In genomic region chr19:51784922-51785690, GRCh38 we compare ENCODE assay signal across 2 cellular contexts.
TF ChIP-seq lines count a peak whose summit lies in the region.

No MANE protein-coding gene starts in this region.

TF ChIP-seq in liver, 16 proteins besides CTCF, POLR2A, EP300 and RAD21:
- peak in 1 of 2 donors; percentile 16 for TF ChIP-seq JUND (IDR thresholded peaks at IDR 0.05)
- TF ChIP-seq GABPA (IDR thresholded peaks at IDR 0.05 in 1 of 2, conservative IDR thresholded peaks at IDR 0.05 in 1 of 2), result no peak
- TF ChIP-seq HNF4A (conservative IDR thresholded peaks at IDR 0.05), result no peak

TF ChIP-seq in HepG2, 621 proteins besides CTCF, POLR2A, EP300 and RAD21:
- no peak for TF ChIP-seq ZNF589 (CRISPR knock-in tag; conservative IDR thresholded peaks at IDR 0.05)
